In genomic region chr2:197308635-197309368, GRCh38 we compare ENCODE assay signal across 8 cellular contexts. TPM values are rescaled to one million over a fixed set of nuclear protein-coding genes. Genes with fewer than 3 reads are reported as not detected.
DNase-seq lines count a peak whose midpoint lies in the region; ATAC-seq and TF ChIP-seq lines count a peak whose summit lies in the region.

No MANE protein-coding gene starts in this region.

- TF ChIP-seq POLR2A in heart left ventricle (IDR thresholded peaks at IDR 0.05): no peak
- TF ChIP-seq POLR2A in upper lobe of left lung (IDR thresholded peaks at IDR 0.05): no peak

- 84 to 89% (median 85%) methylated on average over 3 of the region's 3 CpGs for WGBS in heart left ventricle, 4 donors
- 53 to 62% methylated on average over 3 of the region's 3 CpGs for WGBS in upper lobe of left lung, 2 donors

- POLR2A ChIA-PET in activated B cell treated with CpG ODN at 0.5 μM for 24 hours (lab: Charles Lee): interaction anchor here (0.5 to 9.3 kb wide), 30 partner anchors 12 to 1747 kb away, joined by 3 to 173 read pairs (median 7); partner anchors contain the start of genes HSPE1 and STK17B

- H3K36me3 Mint-ChIP-seq in activated B cell treated with CpG ODN at 0.5 μM for 24 hours (ENCODE audit: low read depth): peaks cover 17% of the 10 kb centered on the region

- DNase-seq in heart left ventricle (no peak), Right ventricle myocardium inferior (ENCODE audit: missing footprints) (no peak), activated B cell treated with CpG ODN at 0.5 μM for 24 hours (no peak), lower lobe of right lung (no peak), upper lobe of left lung (no peak), NCI-H1048 (lab: John Stamatoyannopoulos, UW) (no peak), iPS-NIHi11 (ENCODE audit: low spot score) (no peak), NCI-H2227 (lab: John Stamatoyannopoulos, UW; ENCODE audit: unreplicated experiment) (no peak)

- peak overlapping the region in 9 of 12 donors; percentile 68 to 97 (median 72) for H3K4me3 ChIP-seq in heart left ventricle
- peak overlapping the region; percentile 76 for H3K4me3 ChIP-seq in lower lobe of right lung
- peak overlapping the region in 3 of 4 donors; percentile 83 to 90 (median 83) for H3K4me3 ChIP-seq in upper lobe of left lung

- intact Hi-C loops in heart left ventricle (cut with DNase I): no loop called here
- intact Hi-C loops in Right ventricle myocardium inferior (cut with DNase I): no loop called here
- intact Hi-C loops in activated B cell treated with CpG ODN at 0.5 μM for 24 hours (cut with micrococcal nuclease): loop anchor here (1.0 to 2.0 kb wide), 4 partner anchors 16 to 179 kb away; no protein-coding TSS in a partner anchor
- intact Hi-C loops in lower lobe of right lung (cut with DNase I): loop anchor here (5.0 kb wide), 1 partner anchor 112 kb away; no protein-coding TSS in a partner anchor

- H3K4me3 Mint-ChIP-seq in activated B cell treated with CpG ODN at 0.5 μM for 24 hours: peak overlapping the region; percentile 95

- ATAC-seq in heart left ventricle (no peak), Right ventricle myocardium inferior (no peak), activated B cell treated with CpG ODN at 0.5 μM for 24 hours (ENCODE audit: low read depth) (no peak), lower lobe of right lung (no peak), upper lobe of left lung (ENCODE audit: low FRiP score in 2 of 2) (no peak)

- H3K4me1 ChIP-seq in heart left ventricle (peaks cover 0 to 57% (median 19%) of the 10 kb centered on the region in 12 donors), lower lobe of right lung (peaks cover 61% of the 10 kb centered on the region), upper lobe of left lung (peaks cover 40 to 60% (median 47%) of the 10 kb centered on the region in 4 donors)

- H3K27ac Mint-ChIP-seq in activated B cell treated with CpG ODN at 0.5 μM for 24 hours: peak overlapping the region; percentile 95

- H3K27ac ChIP-seq in heart left ventricle: peak overlapping the region in 5 of 12 donors; percentile 17 to 91 (median 42)
- peak overlapping the region; percentile 91 for H3K27ac ChIP-seq in lower lobe of right lung
- peak overlapping the region; percentile 88 to 96 (median 92) for H3K27ac ChIP-seq in upper lobe of left lung

- peaks cover 63% of the 10 kb centered on the region for H3K4me1 Mint-ChIP-seq in activated B cell treated with CpG ODN at 0.5 μM for 24 hours

- H3K9me3 ChIP-seq in heart left ventricle (no peaks in the 10 kb centered on the region), lower lobe of right lung (no peaks in the 10 kb centered on the region), upper lobe of left lung (no peaks in the 10 kb centered on the region)

- H3K27me3 Mint-ChIP-seq in activated B cell treated with CpG ODN at 0.5 μM for 24 hours: no peaks in the 10 kb centered on the region

- H3K9me3 Mint-ChIP-seq in activated B cell treated with CpG ODN at 0.5 μM for 24 hours: no peaks in the 10 kb centered on the region

- H3K27me3 ChIP-seq in heart left ventricle (no peaks in the 10 kb centered on the region), lower lobe of right lung (ENCODE audit: low read depth) (no peaks in the 10 kb centered on the region), upper lobe of left lung (no peaks in the 10 kb centered on the region)

- TF ChIP-seq EP300 in upper lobe of left lung (IDR thresholded peaks at IDR 0.05): no peak

- CTCF ChIA-PET in activated B cell treated with CpG ODN at 0.5 μM for 24 hours (lab: Charles Lee): interaction anchor here (1.1 to 8.2 kb wide), 13 partner anchors 13 to 198 kb away, joined by 3 to 110 read pairs (median 7); no protein-coding TSS in a partner anchor

- no peak for TF ChIP-seq CTCF in heart left ventricle (IDR thresholded peaks at IDR 0.05)
- no peak for TF ChIP-seq CTCF in activated B cell treated with CpG ODN at 0.5 μM for 24 hours (IDR thresholded peaks at IDR 0.05)
- no peak for TF ChIP-seq CTCF in lower lobe of right lung (IDR thresholded peaks at IDR 0.05)
- no peak for TF ChIP-seq CTCF in upper lobe of left lung (IDR thresholded peaks at IDR 0.05)

- H3K36me3 ChIP-seq in heart left ventricle: no peaks in the 10 kb centered on the region
- H3K36me3 ChIP-seq in lower lobe of right lung: no peaks in the 10 kb centered on the region
- H3K36me3 ChIP-seq in upper lobe of left lung: no peaks in the 10 kb centered on the region

RNA-seq across cellular contexts. Expression of gene ANKRD44, which starts 1.8 kb away (rescaled TPM):
- 10 to 100 TPM in 3 of 9 donors, 1 to 10 TPM in 6; 4.9 to 30.6 (median 8.6) TPM for total RNA-seq in heart left ventricle
- 1 to 10 TPM; 2.4 to 2.5 TPM for polyA plus RNA-seq in heart left ventricle
- 10.5 TPM for total RNA-seq in Right ventricle myocardium inferior
- 154 and 185 TPM in 2 replicates for total RNA-seq in activated B cell treated with CpG ODN at 0.5 μM for 24 hours
- 58.7 TPM for total RNA-seq in lower lobe of right lung
- total RNA-seq in upper lobe of left lung: 10 to 100 TPM; 41.0 to 91.1 (median 61.7) TPM

Comparison
In these comparisons a context has a peak if more than half of its experiments do, and no peak if none do; other contexts are left out.
1. intact Hi-C loops: an anchor here in activated B cell treated with CpG ODN at 0.5 μM for 24 hours (1.0 to 2.0 kb wide) and lower lobe of right lung (5.0 kb wide); none called in heart left ventricle and Right ventricle myocardium inferior.